In genomic region chr3:66354001-66354400, GRCh38 we compare ENCODE assay signal across 21 cellular contexts.
"Had no signal": no experiment of that assay in that cellular context is flagged by ENCODE, and none has a peak within 500 bp of the region (broad histone marks: within the 10 kb centered on the region; RNA-seq: fewer than 3 reads in every experiment).

No MANE protein-coding gene starts in this region.

- H3K4me3 ChIP-seq: adrenal gland, cardiac muscle cell, dorsolateral prefrontal cortex, left lung, testis, upper lobe of left lung had no signal

- H3K4me1 Mint-ChIP-seq: stimulated activated memory B cell treated with anti-CD40 and anti-IgM and Interleukin-4, amounts not matched to agents 10 μg/mL and 1 μg/mL and 100 μg/mL, for 72 hours had no signal

- ATAC-seq: foreskin keratinocyte; left lung; stimulated activated memory B cell treated with anti-CD40 and anti-IgM and Interleukin-4, amounts not matched to agents 10 μg/mL and 1 μg/mL and 100 μg/mL, for 72 hours had no signal

- FAIRE-seq: kidney had no signal

- H3K36me3 ChIP-seq: adrenal gland, cardiac muscle cell, left lung, upper lobe of left lung had no signal

- H3K4me3 Mint-ChIP-seq: activated CD4-positive, alpha-beta T cell treated with anti-CD3 and anti-CD28 coated beads, Interleukin-2, amount 10 ng/mL, durations not matched to agents 24 days and 14 days; activated naive CD4-positive, alpha-beta T cell treated with anti-CD3 and anti-CD28 coated beads, Interleukin-2, amount 50 U/mL, for 24 hours; endodermal cell; stimulated activated memory B cell treated with anti-CD40 and anti-IgM and Interleukin-4, amounts not matched to agents 10 μg/mL and 1 μg/mL and 100 μg/mL, for 72 hours; T-helper 1 cell treated with Interleukin-12 subunit alpha and Interleukin-12 subunit beta and Interleukin-4 antibody, amounts not matched to agents 30 μg/mL and 1 μg/mL, for 36 hours had no signal

- H3K27me3 ChIP-seq: adrenal gland, cardiac muscle cell, dorsolateral prefrontal cortex, foreskin keratinocyte, left lung, testis, upper lobe of left lung had no signal

- H3K79me2 ChIP-seq: parathyroid adenoma had no signal

- H3K9ac ChIP-seq: parathyroid adenoma had no signal

- H3K27me3 Mint-ChIP-seq: activated CD4-positive, alpha-beta T cell treated with anti-CD3 and anti-CD28 coated beads, Interleukin-2, amount 10 ng/mL, durations not matched to agents 24 days and 14 days; activated naive CD4-positive, alpha-beta T cell treated with anti-CD3 and anti-CD28 coated beads, Interleukin-2, amount 50 U/mL, for 24 hours; stimulated activated memory B cell treated with anti-CD40 and anti-IgM and Interleukin-4, amounts not matched to agents 10 μg/mL and 1 μg/mL and 100 μg/mL, for 72 hours had no signal

- H2AFZ ChIP-seq: parathyroid adenoma had no signal

- DNase-seq: activated CD4-positive, alpha-beta T cell treated with anti-CD3 and anti-CD28 coated beads, Interleukin-2, amount 10 ng/mL, durations not matched to agents 24 days and 14 days; activated CD8-positive, alpha-beta memory T cell treated with anti-CD3 and anti-CD28 coated beads, Interleukin-2, amount 50 U/mL, for 4 hours; activated effector memory CD4-positive, alpha-beta T cell treated with anti-CD3 and anti-CD28 coated beads, Interleukin-2, amount 50 U/mL, for 16 hours; activated T-cell treated with anti-CD3 and anti-CD28 coated beads, Interleukin-2, amount 50 U/mL, for 48 hours; adrenal gland; dorsolateral prefrontal cortex; endodermal cell; foreskin keratinocyte; glutamatergic neuron; hypothalamus; kidney; left lung; mammary epithelial cell; stimulated activated CD4-positive, alpha-beta T cell treated with anti-CD3 and anti-CD28 coated beads, Interleukin-4, amount 100 ng/mL, for 24 hours; testis; upper lobe of left lung had no signal

- H3K9me3 Mint-ChIP-seq: activated CD4-positive, alpha-beta T cell treated with anti-CD3 and anti-CD28 coated beads, Interleukin-2, amount 10 ng/mL, durations not matched to agents 24 days and 14 days; activated naive CD4-positive, alpha-beta T cell treated with anti-CD3 and anti-CD28 coated beads, Interleukin-2, amount 50 U/mL, for 24 hours; endodermal cell; stimulated activated memory B cell treated with anti-CD40 and anti-IgM and Interleukin-4, amounts not matched to agents 10 μg/mL and 1 μg/mL and 100 μg/mL, for 72 hours; T-helper 1 cell treated with Interleukin-12 subunit alpha and Interleukin-12 subunit beta and Interleukin-4 antibody, amounts not matched to agents 30 μg/mL and 1 μg/mL, for 36 hours had no signal

- H3K27ac ChIP-seq: adrenal gland, cardiac muscle cell, dorsolateral prefrontal cortex, foreskin keratinocyte, left lung, parathyroid adenoma, testis, upper lobe of left lung had no signal

- H3K27ac Mint-ChIP-seq: activated CD4-positive, alpha-beta T cell treated with anti-CD3 and anti-CD28 coated beads, Interleukin-2, amount 10 ng/mL, durations not matched to agents 24 days and 14 days; activated naive CD4-positive, alpha-beta T cell treated with anti-CD3 and anti-CD28 coated beads, Interleukin-2, amount 50 U/mL, for 24 hours; endodermal cell; stimulated activated memory B cell treated with anti-CD40 and anti-IgM and Interleukin-4, amounts not matched to agents 10 μg/mL and 1 μg/mL and 100 μg/mL, for 72 hours; T-helper 1 cell treated with Interleukin-12 subunit alpha and Interleukin-12 subunit beta and Interleukin-4 antibody, amounts not matched to agents 30 μg/mL and 1 μg/mL, for 36 hours had no signal

- H3K4me1 ChIP-seq: adrenal gland, foreskin keratinocyte, left lung, parathyroid adenoma, testis, upper lobe of left lung had no signal

- H3K9me3 ChIP-seq: adrenal gland, left lung, testis, upper lobe of left lung had no signal
